In the genomic region with DNA sequence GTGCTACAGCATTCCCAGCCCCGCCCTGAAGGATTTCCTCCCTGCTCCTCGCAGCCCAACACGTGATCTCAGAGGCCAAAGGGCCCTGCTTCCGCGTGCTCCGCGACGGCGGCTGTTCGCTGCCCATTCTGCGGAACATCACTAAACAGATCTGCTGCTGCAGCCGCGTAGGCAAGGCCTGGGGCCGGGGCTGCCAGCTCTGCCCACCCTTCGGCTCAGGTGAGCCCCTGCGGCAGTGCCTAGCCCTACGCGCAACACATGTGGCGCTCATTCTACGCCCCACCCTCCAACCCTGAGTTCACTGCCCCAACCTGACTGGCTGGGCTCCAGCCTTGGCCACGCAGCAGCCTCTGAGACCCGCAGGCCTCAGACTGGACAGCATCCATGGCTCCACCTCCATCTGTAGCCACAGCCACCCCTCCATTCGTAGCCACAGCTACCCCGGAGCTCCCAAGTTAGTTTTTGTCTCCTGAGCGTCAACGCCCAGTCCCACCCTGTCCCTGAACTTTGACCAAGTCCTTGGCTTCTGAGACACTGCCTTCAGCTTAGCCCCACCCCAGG, we compare ENCODE assay signal across 2 cellular contexts.
A peak's percentile ranks its signal among the peaks of the same experiment; 100 is the strongest.
TF ChIP-seq lines count a peak whose summit lies in the region.

No MANE protein-coding gene starts in this region.

TF ChIP-seq in GM23338, 12 proteins besides CTCF, POLR2A, EP300 and RAD21 (continues in another document):
- TF ChIP-seq, protein P1, sequence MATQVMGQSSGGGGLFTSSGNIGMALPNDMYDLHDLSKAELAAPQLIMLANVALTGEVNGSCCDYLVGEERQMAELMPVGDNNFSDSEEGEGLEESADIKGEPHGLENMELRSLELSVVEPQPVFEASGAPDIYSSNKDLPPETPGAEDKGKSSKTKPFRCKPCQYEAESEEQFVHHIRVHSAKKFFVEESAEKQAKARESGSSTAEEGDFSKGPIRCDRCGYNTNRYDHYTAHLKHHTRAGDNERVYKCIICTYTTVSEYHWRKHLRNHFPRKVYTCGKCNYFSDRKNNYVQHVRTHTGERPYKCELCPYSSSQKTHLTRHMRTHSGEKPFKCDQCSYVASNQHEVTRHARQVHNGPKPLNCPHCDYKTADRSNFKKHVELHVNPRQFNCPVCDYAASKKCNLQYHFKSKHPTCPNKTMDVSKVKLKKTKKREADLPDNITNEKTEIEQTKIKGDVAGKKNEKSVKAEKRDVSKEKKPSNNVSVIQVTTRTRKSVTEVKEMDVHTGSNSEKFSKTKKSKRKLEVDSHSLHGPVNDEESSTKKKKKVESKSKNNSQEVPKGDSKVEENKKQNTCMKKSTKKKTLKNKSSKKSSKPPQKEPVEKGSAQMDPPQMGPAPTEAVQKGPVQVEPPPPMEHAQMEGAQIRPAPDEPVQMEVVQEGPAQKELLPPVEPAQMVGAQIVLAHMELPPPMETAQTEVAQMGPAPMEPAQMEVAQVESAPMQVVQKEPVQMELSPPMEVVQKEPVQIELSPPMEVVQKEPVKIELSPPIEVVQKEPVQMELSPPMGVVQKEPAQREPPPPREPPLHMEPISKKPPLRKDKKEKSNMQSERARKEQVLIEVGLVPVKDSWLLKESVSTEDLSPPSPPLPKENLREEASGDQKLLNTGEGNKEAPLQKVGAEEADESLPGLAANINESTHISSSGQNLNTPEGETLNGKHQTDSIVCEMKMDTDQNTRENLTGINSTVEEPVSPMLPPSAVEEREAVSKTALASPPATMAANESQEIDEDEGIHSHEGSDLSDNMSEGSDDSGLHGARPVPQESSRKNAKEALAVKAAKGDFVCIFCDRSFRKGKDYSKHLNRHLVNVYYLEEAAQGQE (IDR thresholded peaks at IDR 0.05; ENCODE audit: unreplicated experiment), result no peak
- no peak for TF ChIP-seq CREB1 (CRISPR knock-in tag; IDR thresholded peaks at IDR 0.05; ENCODE audit: low read depth)
- no peak for TF ChIP-seq POLR2AphosphoS5 (IDR thresholded peaks at IDR 0.05; ENCODE audit: low read depth)
- TF ChIP-seq ZNF331 (CRISPR knock-in tag; IDR thresholded peaks at IDR 0.05; ENCODE audit: low read depth), result no peak
- no peak for TF ChIP-seq NANOG (IDR thresholded peaks at IDR 0.05; ENCODE audit: borderline replicate concordance)
- no peak for TF ChIP-seq JUNB (IDR thresholded peaks at IDR 0.05; ENCODE audit: unreplicated experiment)
- TF ChIP-seq ZNF114 (CRISPR knock-in tag; IDR thresholded peaks at IDR 0.05), result no peak
- TF ChIP-seq EZH2 (IDR thresholded peaks at IDR 0.05; ENCODE audit: low read depth, unreplicated experiment), result no peak
- TF ChIP-seq ZNF462 (CRISPR knock-in tag; IDR thresholded peaks at IDR 0.05), result no peak
- no peak for TF ChIP-seq EZH2phosphoT487 (IDR thresholded peaks at IDR 0.05; ENCODE audit: unreplicated experiment)
- TF ChIP-seq STAT1 (IDR thresholded peaks at IDR 0.05; ENCODE audit: unreplicated experiment), result no peak

TF ChIP-seq in K562, 482 proteins besides CTCF, POLR2A, EP300 and RAD21 (continues in another document):
- 0 out of 2 replicates have a peak, but pooled peaks have one; percentile 18 for TF ChIP-seq SP1 (CRISPR knock-in tag; IDR thresholded peaks at IDR 0.05)
- TF ChIP-seq CBX5 (IDR thresholded peaks at IDR 0.05; ENCODE audit: borderline replicate concordance, low read depth), result no peak
- peak; percentile 25; the same call in 1 of the 2 replicates for TF ChIP-seq ZNF766 (CRISPR knock-in tag; conservative IDR thresholded peaks at IDR 0.05)
- TF ChIP-seq, protein P2, sequence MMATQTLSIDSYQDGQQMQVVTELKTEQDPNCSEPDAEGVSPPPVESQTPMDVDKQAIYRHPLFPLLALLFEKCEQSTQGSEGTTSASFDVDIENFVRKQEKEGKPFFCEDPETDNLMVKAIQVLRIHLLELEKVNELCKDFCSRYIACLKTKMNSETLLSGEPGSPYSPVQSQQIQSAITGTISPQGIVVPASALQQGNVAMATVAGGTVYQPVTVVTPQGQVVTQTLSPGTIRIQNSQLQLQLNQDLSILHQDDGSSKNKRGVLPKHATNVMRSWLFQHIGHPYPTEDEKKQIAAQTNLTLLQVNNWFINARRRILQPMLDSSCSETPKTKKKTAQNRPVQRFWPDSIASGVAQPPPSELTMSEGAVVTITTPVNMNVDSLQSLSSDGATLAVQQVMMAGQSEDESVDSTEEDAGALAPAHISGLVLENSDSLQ (IDR thresholded peaks at IDR 0.05), result no peak
- TF ChIP-seq, protein P3, sequence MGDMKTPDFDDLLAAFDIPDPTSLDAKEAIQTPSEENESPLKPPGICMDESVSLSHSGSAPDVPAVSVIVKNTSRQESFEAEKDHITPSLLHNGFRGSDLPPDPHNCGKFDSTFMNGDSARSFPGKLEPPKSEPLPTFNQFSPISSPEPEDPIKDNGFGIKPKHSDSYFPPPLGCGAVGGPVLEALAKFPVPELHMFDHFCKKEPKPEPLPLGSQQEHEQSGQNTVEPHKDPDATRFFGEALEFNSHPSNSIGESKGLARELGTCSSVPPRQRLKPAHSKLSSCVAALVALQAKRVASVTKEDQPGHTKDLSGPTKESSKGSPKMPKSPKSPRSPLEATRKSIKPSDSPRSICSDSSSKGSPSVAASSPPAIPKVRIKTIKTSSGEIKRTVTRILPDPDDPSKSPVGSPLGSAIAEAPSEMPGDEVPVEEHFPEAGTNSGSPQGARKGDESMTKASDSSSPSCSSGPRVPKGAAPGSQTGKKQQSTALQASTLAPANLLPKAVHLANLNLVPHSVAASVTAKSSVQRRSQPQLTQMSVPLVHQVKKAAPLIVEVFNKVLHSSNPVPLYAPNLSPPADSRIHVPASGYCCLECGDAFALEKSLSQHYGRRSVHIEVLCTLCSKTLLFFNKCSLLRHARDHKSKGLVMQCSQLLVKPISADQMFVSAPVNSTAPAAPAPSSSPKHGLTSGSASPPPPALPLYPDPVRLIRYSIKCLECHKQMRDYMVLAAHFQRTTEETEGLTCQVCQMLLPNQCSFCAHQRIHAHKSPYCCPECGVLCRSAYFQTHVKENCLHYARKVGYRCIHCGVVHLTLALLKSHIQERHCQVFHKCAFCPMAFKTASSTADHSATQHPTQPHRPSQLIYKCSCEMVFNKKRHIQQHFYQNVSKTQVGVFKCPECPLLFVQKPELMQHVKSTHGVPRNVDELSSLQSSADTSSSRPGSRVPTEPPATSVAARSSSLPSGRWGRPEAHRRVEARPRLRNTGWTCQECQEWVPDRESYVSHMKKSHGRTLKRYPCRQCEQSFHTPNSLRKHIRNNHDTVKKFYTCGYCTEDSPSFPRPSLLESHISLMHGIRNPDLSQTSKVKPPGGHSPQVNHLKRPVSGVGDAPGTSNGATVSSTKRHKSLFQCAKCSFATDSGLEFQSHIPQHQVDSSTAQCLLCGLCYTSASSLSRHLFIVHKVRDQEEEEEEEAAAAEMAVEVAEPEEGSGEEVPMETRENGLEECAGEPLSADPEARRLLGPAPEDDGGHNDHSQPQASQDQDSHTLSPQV (IDR thresholded peaks at IDR 0.05), result peak; percentile 72
- no peak for TF ChIP-seq MEF2A (IDR thresholded peaks at IDR 0.05; ENCODE audit: control insufficient read depth, low read depth, low read length)
- TF ChIP-seq, protein P4, sequence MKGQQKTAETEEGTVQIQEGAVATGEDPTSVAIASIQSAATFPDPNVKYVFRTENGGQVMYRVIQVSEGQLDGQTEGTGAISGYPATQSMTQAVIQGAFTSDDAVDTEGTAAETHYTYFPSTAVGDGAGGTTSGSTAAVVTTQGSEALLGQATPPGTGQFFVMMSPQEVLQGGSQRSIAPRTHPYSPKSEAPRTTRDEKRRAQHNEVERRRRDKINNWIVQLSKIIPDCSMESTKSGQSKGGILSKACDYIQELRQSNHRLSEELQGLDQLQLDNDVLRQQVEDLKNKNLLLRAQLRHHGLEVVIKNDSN (CRISPR knock-in tag; IDR thresholded peaks at IDR 0.05), result peak; percentile 63
- peak; percentile 62 to 70 for TF ChIP-seq E2F6 (IDR thresholded peaks at IDR 0.05; ENCODE audit: borderline replicate concordance in 1 of 2, extremely low read depth in 1 of 2, insufficient read depth in 1 of 2, insufficient read length in 1 of 2, low read depth in 1 of 2, low read length in 1 of 2, poor library complexity in 1 of 2, severe bottlenecking in 1 of 2)
- TF ChIP-seq ZNF253 (CRISPR knock-in tag; conservative IDR thresholded peaks at IDR 0.05), result no peak
- TF ChIP-seq CGGBP1 (CRISPR knock-in tag; IDR thresholded peaks at IDR 0.05), result no peak
- no peak for TF ChIP-seq CREB3 (tag; conservative IDR thresholded peaks at IDR 0.05; ENCODE audit: low read depth)
- no peak for TF ChIP-seq MCM3 (IDR thresholded peaks at IDR 0.05)
- TF ChIP-seq HNRNPUL1 (IDR thresholded peaks at IDR 0.05; ENCODE audit: low read length), result no peak
- TF ChIP-seq KLF13 (tag; IDR thresholded peaks at IDR 0.05; ENCODE audit: borderline replicate concordance, low read depth), result no peak
- TF ChIP-seq, protein P5, sequence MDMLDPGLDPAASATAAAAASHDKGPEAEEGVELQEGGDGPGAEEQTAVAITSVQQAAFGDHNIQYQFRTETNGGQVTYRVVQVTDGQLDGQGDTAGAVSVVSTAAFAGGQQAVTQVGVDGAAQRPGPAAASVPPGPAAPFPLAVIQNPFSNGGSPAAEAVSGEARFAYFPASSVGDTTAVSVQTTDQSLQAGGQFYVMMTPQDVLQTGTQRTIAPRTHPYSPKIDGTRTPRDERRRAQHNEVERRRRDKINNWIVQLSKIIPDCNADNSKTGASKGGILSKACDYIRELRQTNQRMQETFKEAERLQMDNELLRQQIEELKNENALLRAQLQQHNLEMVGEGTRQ (CRISPR knock-in tag; IDR thresholded peaks at IDR 0.05), result peak; percentile 77
- TF ChIP-seq, protein P6, sequence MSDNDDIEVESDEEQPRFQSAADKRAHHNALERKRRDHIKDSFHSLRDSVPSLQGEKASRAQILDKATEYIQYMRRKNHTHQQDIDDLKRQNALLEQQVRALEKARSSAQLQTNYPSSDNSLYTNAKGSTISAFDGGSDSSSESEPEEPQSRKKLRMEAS (CRISPR knock-in tag; IDR thresholded peaks at IDR 0.05), result peak; percentile 48; the same call in 1 of the 2 replicates
- TF ChIP-seq SREBF2 (CRISPR knock-in tag; IDR thresholded peaks at IDR 0.05), result no peak
- no peak for TF ChIP-seq SRF (CRISPR knock-in tag; IDR thresholded peaks at IDR 0.05)
- TF ChIP-seq, protein P7, sequence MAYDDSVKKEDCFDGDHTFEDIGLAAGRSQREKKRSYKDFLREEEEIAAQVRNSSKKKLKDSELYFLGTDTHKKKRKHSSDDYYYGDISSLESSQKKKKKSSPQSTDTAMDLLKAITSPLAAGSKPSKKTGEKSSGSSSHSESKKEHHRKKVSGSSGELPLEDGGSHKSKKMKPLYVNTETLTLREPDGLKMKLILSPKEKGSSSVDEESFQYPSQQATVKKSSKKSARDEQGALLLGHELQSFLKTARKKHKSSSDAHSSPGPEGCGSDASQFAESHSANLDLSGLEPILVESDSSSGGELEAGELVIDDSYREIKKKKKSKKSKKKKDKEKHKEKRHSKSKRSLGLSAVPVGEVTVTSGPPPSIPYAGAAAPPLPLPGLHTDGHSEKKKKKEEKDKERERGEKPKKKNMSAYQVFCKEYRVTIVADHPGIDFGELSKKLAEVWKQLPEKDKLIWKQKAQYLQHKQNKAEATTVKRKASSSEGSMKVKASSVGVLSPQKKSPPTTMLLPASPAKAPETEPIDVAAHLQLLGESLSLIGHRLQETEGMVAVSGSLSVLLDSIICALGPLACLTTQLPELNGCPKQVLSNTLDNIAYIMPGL (CRISPR knock-in tag; IDR thresholded peaks at IDR 0.05), result no peak
- TF ChIP-seq XRCC5 (IDR thresholded peaks at IDR 0.05; ENCODE audit: low read depth, low read length), result no peak
- peak; percentile 74; the same call in 1 of the 2 replicates for TF ChIP-seq L3MBTL2 (IDR thresholded peaks at IDR 0.05)
- no peak for TF ChIP-seq ZZZ3 (IDR thresholded peaks at IDR 0.05)
- no peak for TF ChIP-seq PTRF (tag; IDR thresholded peaks at IDR 0.05)
